ENCODE assay signal across 8 cellular contexts in genomic region chr11:47177846-47178245, GRCh38. TPM values are rescaled to one million over a fixed set of nuclear protein-coding genes. Genes with fewer than 3 reads are reported as not detected.
A peak's percentile ranks its signal among the peaks of the same experiment; 100 is the strongest.
DNase-seq lines count a peak whose midpoint lies in the region; ATAC-seq and TF ChIP-seq lines count a peak whose summit lies in the region.

No MANE protein-coding gene starts in this region.

- H2BK15ac ChIP-seq in neuronal stem cell (ENCODE audit: low read length), result peak overlapping the region; percentile 42

- no peak for TF ChIP-seq CTCF in PC-9 (conservative IDR thresholded peaks at IDR 0.05)

- H2AFZ ChIP-seq in PC-9 (no peak overlapping the region), neuronal stem cell (ENCODE audit: low read length) (peak overlapping the region; percentile 98)

- H3K4me2 ChIP-seq in BLaER1, result peak overlapping the region; percentile 97
- H3K4me2 ChIP-seq in PC-9, result peak overlapping the region; percentile 95
- no peak overlapping the region for H3K4me2 ChIP-seq in neuronal stem cell (ENCODE audit: insufficient read depth, low read length, poor library complexity, severe bottlenecking)

- H4K20me1 ChIP-seq in BLaER1 (peaks cover 41% of the 10 kb centered on the region), PC-9 (ENCODE audit: insufficient read depth) (peaks cover 22% of the 10 kb centered on the region)

- BruUV-seq in PC-9 (replicated peaks; lab: Mats Ljungman, UMichigan), result no TSS peak

- H3K4ac ChIP-seq in neuronal stem cell (ENCODE audit: low read length), result no peak overlapping the region

- peaks cover 44% of the 10 kb centered on the region for H3F3A ChIP-seq in PC-9 (ENCODE audit: insufficient read depth, low read depth)

- H4K91ac ChIP-seq in neuronal stem cell (ENCODE audit: low read depth, low read length, poor library complexity), result peak overlapping the region; percentile 60

- POLR2A ChIA-PET in PC-9 (lab: Charles Lee; ENCODE audit: unreplicated experiment), result interaction anchor here (0.5 to 0.6 kb wide), 3 partner anchors 46 to 71 kb away, joined by 3 to 5 read pairs (median 5); no protein-coding TSS in a partner anchor

- peak overlapping the region; percentile 23 for H3K18ac ChIP-seq in neuronal stem cell (ENCODE audit: low read length)

- no peak overlapping the region for H3K14ac ChIP-seq in neuronal stem cell (ENCODE audit: low read length)

- H3K27ac ChIP-seq in BLaER1, result peak overlapping the region; percentile 97
- peak overlapping the region; percentile 77; the same call in 1 of the 2 replicates for H3K27ac ChIP-seq in PC-9
- H3K27ac ChIP-seq in epithelial cell of prostate, result peak overlapping the region; percentile 85
- peak overlapping the region; percentile 21 for H3K27ac ChIP-seq in neuronal stem cell (replicated peaks; ENCODE audit: low read length)

- no peaks in the 10 kb centered on the region for H3K9me3 ChIP-seq in BLaER1
- H3K9me3 ChIP-seq in PC-9 (ENCODE audit: insufficient read depth, low read depth), result no peaks in the 10 kb centered on the region
- no peaks in the 10 kb centered on the region for H3K9me3 ChIP-seq in neuronal stem cell (replicated peaks in 1 of 2; ENCODE audit: control insufficient read depth in 2 of 2, insufficient read depth in 1 of 2, low read depth in 1 of 2, low read length in 2 of 2)

- no peak overlapping the region for H4K8ac ChIP-seq in neuronal stem cell (ENCODE audit: low read depth, low read length)

- H3K27me3 ChIP-seq in BLaER1 (no peaks in the 10 kb centered on the region), PC-9 (ENCODE audit: insufficient read depth, low read depth) (no peaks in the 10 kb centered on the region), neuronal stem cell (ENCODE audit: control insufficient read depth in 3 of 3, insufficient read depth in 3 of 3, low read depth in 1 of 3, low read length in 3 of 3) (no peaks in the 10 kb centered on the region)

- peak overlapping the region; percentile 2 for H2BK5ac ChIP-seq in neuronal stem cell (ENCODE audit: low read length)

- intact Hi-C loops in PC-9 (cut with micrococcal nuclease; ENCODE audit: unreplicated experiment), result loop anchor here (1.0 to 2.0 kb wide), 7 partner anchors 16 to 231 kb away; partner anchors contain the start of genes ACP2 and SLC39A13
- intact Hi-C loops in left colon (cut with DNase I, micrococcal nuclease), result loop anchor here in 1 of 2 donors (10.0 kb wide), 1 partner anchor 87 kb away; no protein-coding TSS in a partner anchor

- no peak for DNase-seq in PC-9
- no peak for DNase-seq in epithelial cell of prostate (ENCODE audit: low read depth, low spot score)
- DNase-seq in neuronal stem cell (ENCODE audit: low spot score), result no peak
- no peak for DNase-seq in SW 1271 (lab: John Stamatoyannopoulos, UW)
- DNase-seq in kidney tubule cell (ENCODE audit: low spot score), result no peak
- no peak for DNase-seq in left colon

- H2BK120ac ChIP-seq in neuronal stem cell (ENCODE audit: low read depth, low read length), result peak overlapping the region; percentile 4

- no peaks in the 10 kb centered on the region for H3K9me2 ChIP-seq in PC-9 (ENCODE audit: insufficient read depth)

- peaks cover 74% of the 10 kb centered on the region for H3K36me3 ChIP-seq in BLaER1
- H3K36me3 ChIP-seq in PC-9 (ENCODE audit: low read depth), result peaks cover 22% of the 10 kb centered on the region; the same call in 1 of the 2 replicates
- peaks cover 17 to 26% of the 10 kb centered on the region in 2 donors for H3K36me3 ChIP-seq in neuronal stem cell (replicated peaks in 1 of 2; ENCODE audit: control insufficient read depth in 2 of 2, insufficient read depth in 2 of 2, low read length in 2 of 2)

- peaks cover 37% of the 10 kb centered on the region for H3K4me1 ChIP-seq in BLaER1
- H3K4me1 ChIP-seq in PC-9 (replicated peaks; ENCODE audit: insufficient read depth), result peaks cover 12% of the 10 kb centered on the region
- peaks cover 8 to 15% of the 10 kb centered on the region in 2 donors for H3K4me1 ChIP-seq in neuronal stem cell (ENCODE audit: control insufficient read depth in 2 of 2, insufficient read depth in 1 of 2, low read depth in 1 of 2, low read length in 2 of 2)

- CTCF ChIA-PET in PC-9 (lab: Charles Lee), result interaction anchor here (1.1 to 1.8 kb wide), 4 partner anchors 37 to 177 kb away, joined by 3 to 9 read pairs (median 7); partner anchors contain the start of genes DDB2 and NR1H3

- no CpG with 5 or more reads among the region's 6 CpGs for WGBS in neuronal stem cell (ENCODE audit: extremely low coverage in 2 of 2, insufficient read length in 2 of 2, insufficient replicate concordance in 1 of 2), 2 donors

- H3K79me1 ChIP-seq in neuronal stem cell (ENCODE audit: low read depth, low read length), result peaks cover 23% of the 10 kb centered on the region

- peak overlapping the region; percentile 97 for H2AK5ac ChIP-seq in neuronal stem cell (ENCODE audit: low read depth, low read length)

- H3K9ac ChIP-seq in BLaER1 (peak overlapping the region; percentile 99), neuronal stem cell (ENCODE audit: low read depth, low read length, poor library complexity) (no peak overlapping the region)

- H3K79me2 ChIP-seq in PC-9 (ENCODE audit: low read depth), result peaks cover 40% of the 10 kb centered on the region

- H3K23ac ChIP-seq in neuronal stem cell (ENCODE audit: low read depth, low read length, poor library complexity), result no peak overlapping the region

- ATAC-seq in left colon (no peak), HG03025 (IDR thresholded peaks at IDR 0.05; ENCODE audit: low FRiP score, unreplicated experiment) (no peak)

- H3K4me3 ChIP-seq in BLaER1 (peak overlapping the region; percentile 99), PC-9 (no peak overlapping the region), neuronal stem cell (ENCODE audit: low read length in 2 of 2) (peak overlapping the region in 1 of 2 donors; percentile 90)

- H2BK12ac ChIP-seq in neuronal stem cell (ENCODE audit: low read length), result peak overlapping the region; percentile 4

RNA-seq across cellular contexts. Expression of gene ARFGAP2, which starts 1.2 kb away (rescaled TPM):
- total RNA-seq in PC-9 (2021), result 122 and 130 TPM in 2 replicates
- 43.5 TPM for polyA plus RNA-seq in neuronal stem cell (2013, experiment 1 of 2)
- 44.2 TPM for polyA plus RNA-seq in neuronal stem cell (2013, experiment 2 of 2)
- total RNA-seq in left colon, result 10 to 100 TPM; 81.5 to 85.4 TPM

RNA-seq across cellular contexts. Expression of gene PACSIN3, which starts 8.4 kb away (rescaled TPM):
- total RNA-seq in PC-9 (2021) (113 and 114 TPM in 2 replicates), left colon (1 to 10 TPM; 2.2 to 7.1 TPM)
- 5.1 TPM for polyA plus RNA-seq in neuronal stem cell (2013, experiment 1 of 2)
- polyA plus RNA-seq in neuronal stem cell (2013, experiment 2 of 2), result 5.5 TPM

RNA-seq across cellular contexts. Expression of gene DDB2, which starts 36.9 kb away (rescaled TPM):
- 72.3 and 85.2 TPM in 2 replicates for total RNA-seq in PC-9 (2021)
- polyA plus RNA-seq in neuronal stem cell (2013, experiment 1 of 2), result 96.5 TPM
- 91.1 TPM for polyA plus RNA-seq in neuronal stem cell (2013, experiment 2 of 2)
- 10 to 100 TPM; 24.7 to 37.7 TPM for total RNA-seq in left colon

Comparison
In these comparisons a context has a peak if more than half of its experiments do, and no peak if none do; other contexts are left out.
1. H3K27ac ChIP-seq: peak in every context shown above with its lines; median percentile 97 in BLaER1; 85 in epithelial cell of prostate; 77 in PC-9; 21 in neuronal stem cell.
2. RNA of gene PACSIN3, which starts 8.4 kb away (total RNA-seq): 113 to 114 TPM in PC-9; 2.2 to 7.1 TPM in left colon; every median in the first group is over 10 times any median in the second.